Comparison of ENCODE assay signal across 16 cellular contexts in the genomic region with DNA sequence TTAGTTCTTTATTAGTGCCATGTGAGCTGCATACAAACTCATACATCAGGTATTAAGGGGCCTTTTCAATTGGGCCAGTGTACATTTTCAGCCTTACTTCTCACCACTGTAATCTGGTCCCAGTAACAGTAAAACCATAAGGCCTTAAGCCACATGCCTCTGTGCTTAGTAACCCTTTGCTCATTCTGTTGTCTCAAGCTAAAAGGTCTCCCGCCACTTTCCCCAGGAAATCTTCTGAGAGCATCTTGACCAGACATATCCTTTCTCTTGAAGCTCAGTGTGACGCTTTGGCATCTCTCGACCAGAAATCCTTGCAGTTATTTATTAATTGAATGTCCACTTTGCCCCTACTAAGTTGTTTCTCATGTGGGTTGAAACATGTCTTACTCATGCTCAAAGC.
A peak's percentile ranks its signal among the peaks of the same experiment; 100 is the strongest.
DNase-seq lines count a peak whose midpoint lies in the region; ATAC-seq and TF ChIP-seq lines count a peak whose summit lies in the region.
"Had no signal": no experiment of that assay in that cellular context is flagged by ENCODE, and none has a peak within 500 bp of the region (broad histone marks: within the 10 kb centered on the region; RNA-seq: fewer than 3 reads in every experiment).

No MANE protein-coding gene starts in this region.

- TF ChIP-seq CTCF in choroid plexus epithelial cell (conservative IDR thresholded peaks at IDR 0.05; ENCODE audit: low read depth, low read length) (no peak), upper lobe of right lung (IDR thresholded peaks at IDR 0.05) (no peak)
- TF ChIP-seq CTCF in CD8-positive, alpha-beta T cell (IDR thresholded peaks at IDR 0.05), result no peak

- H3K27ac ChIP-seq in mucosa of rectum (ENCODE audit: low read depth in 2 of 2, low read length in 2 of 2) (peak overlapping the region; percentile 35 to 48), upper lobe of right lung (no peak overlapping the region)
- H3K27ac ChIP-seq in CD8-positive, alpha-beta T cell (ENCODE audit: low read depth, low read length), result no peak overlapping the region
- H3K27ac ChIP-seq: C4-2B had no signal

- ATAC-seq in upper lobe of right lung (no peak), GM21360 (IDR thresholded peaks at IDR 0.05; ENCODE audit: unreplicated experiment) (no peak), GM21717 (IDR thresholded peaks at IDR 0.05; ENCODE audit: unreplicated experiment) (no peak)
- no peak for ATAC-seq in CD8-positive, alpha-beta T cell
- ATAC-seq: GM23338, K562 had no signal

- CTCF ChIA-PET in CD8-positive, alpha-beta T cell (lab: Charles Lee), result no interaction called here

- no peaks in the 10 kb centered on the region for H3K27me3 ChIP-seq in MG63
- H3K27me3 ChIP-seq in mucosa of rectum (ENCODE audit: control insufficient read depth in 2 of 2, insufficient read depth in 2 of 2, low read length in 2 of 2), result no peaks in the 10 kb centered on the region
- H3K27me3 ChIP-seq in upper lobe of right lung, result no peaks in the 10 kb centered on the region
- no peaks in the 10 kb centered on the region for H3K27me3 ChIP-seq in CD8-positive, alpha-beta T cell (ENCODE audit: insufficient read depth, low read length)

- H3K36me3 Mint-ChIP-seq in CD8-positive, alpha-beta T cell, result no peaks in the 10 kb centered on the region

- no peak overlapping the region for H3K9ac ChIP-seq in mucosa of rectum (ENCODE audit: low read depth in 1 of 2, low read length in 2 of 2)

- no peak overlapping the region for H3K27ac Mint-ChIP-seq in CD8-positive, alpha-beta T cell
- H3K27ac Mint-ChIP-seq: GM23338 had no signal

- H3K27me3 Mint-ChIP-seq in CD8-positive, alpha-beta T cell (ENCODE audit: low read depth), result peaks cover 9% of the 10 kb centered on the region

- H3K9me3 Mint-ChIP-seq in CD8-positive, alpha-beta T cell, result no peaks in the 10 kb centered on the region
- H3K9me3 Mint-ChIP-seq: GM23338 had no signal

- DNase-seq in EH (ENCODE audit: low read depth) (peak; percentile 1), MG63 (peak; percentile 14), choroid plexus epithelial cell (ENCODE audit: low read depth) (peak; percentile 6), upper lobe of right lung (no peak)
- no peak for DNase-seq in CD8-positive, alpha-beta T cell
- DNase-seq: COR-L47, NCI-H1092 treated with DMSO at 0.1 percent for 48 hours, NCI-H1694 treated with DMSO at 0.1 percent for 48 hours, NCI-H446 treated with DMSO at 0.1 percent for 48 hours, SIG-M5 had no signal

- H3K4me1 Mint-ChIP-seq in CD8-positive, alpha-beta T cell (ENCODE audit: low read depth), result no peaks in the 10 kb centered on the region

- H3K4me3 ChIP-seq in MG63, result no peak overlapping the region
- no peak overlapping the region for H3K4me3 ChIP-seq in choroid plexus epithelial cell (ENCODE audit: low read depth, low read length)
- H3K4me3 ChIP-seq in mucosa of rectum (ENCODE audit: low read length in 2 of 2), result no peak overlapping the region
- no peak overlapping the region for H3K4me3 ChIP-seq in upper lobe of right lung
- no peak overlapping the region for H3K4me3 ChIP-seq in CD8-positive, alpha-beta T cell (ENCODE audit: low read depth, low read length)
- H3K4me3 ChIP-seq: GM23338, K562 had no signal

- POLR2A ChIA-PET in CD8-positive, alpha-beta T cell (lab: Charles Lee), result no interaction called here

- intact Hi-C loops in upper lobe of right lung (cut with DNase I), result no loop called here
- intact Hi-C loops in CD8-positive, alpha-beta T cell (cut with DNase I, micrococcal nuclease), result no loop called here

- H3K9me3 ChIP-seq in MG63 (no peaks in the 10 kb centered on the region), mucosa of rectum (ENCODE audit: control insufficient read depth in 2 of 2, low read length in 2 of 2) (no peaks in the 10 kb centered on the region), upper lobe of right lung (no peaks in the 10 kb centered on the region)
- H3K9me3 ChIP-seq in CD8-positive, alpha-beta T cell (ENCODE audit: low read length), result no peaks in the 10 kb centered on the region

- H3K4me3 Mint-ChIP-seq in CD8-positive, alpha-beta T cell, result no peak overlapping the region
- H3K4me3 Mint-ChIP-seq: GM23338 had no signal

- H3K4me1 ChIP-seq in mucosa of rectum (ENCODE audit: control insufficient read depth in 2 of 2, insufficient read depth in 2 of 2, low read length in 2 of 2) (peaks cover 0 to 2% of the 10 kb centered on the region in 2 donors), upper lobe of right lung (no peaks in the 10 kb centered on the region)
- H3K4me1 ChIP-seq in CD8-positive, alpha-beta T cell (ENCODE audit: insufficient read depth, low read length), result no peaks in the 10 kb centered on the region

- H3K36me3 ChIP-seq in MG63 (no peaks in the 10 kb centered on the region), mucosa of rectum (ENCODE audit: control insufficient read depth in 2 of 2, insufficient read depth in 2 of 2, low read length in 2 of 2) (no peaks in the 10 kb centered on the region), upper lobe of right lung (no peaks in the 10 kb centered on the region)
- H3K36me3 ChIP-seq in CD8-positive, alpha-beta T cell (ENCODE audit: insufficient read depth, low read length), result no peaks in the 10 kb centered on the region

Comparison
In these comparisons a context has a peak if more than half of its experiments do, and no peak if none do; other contexts are left out.
1. DNase-seq: peak in EH (single experiment), MG63 (single experiment) and choroid plexus epithelial cell (single experiment); none in upper lobe of right lung (single experiment) and CD8-positive, alpha-beta T cell (0 of 7).
2. H3K27ac ChIP-seq: peak in mucosa of rectum (2 of 2); none in upper lobe of right lung (single experiment) and CD8-positive, alpha-beta T cell (single experiment).